12 cellular contexts compared by ENCODE assay signal in the genomic region with DNA sequence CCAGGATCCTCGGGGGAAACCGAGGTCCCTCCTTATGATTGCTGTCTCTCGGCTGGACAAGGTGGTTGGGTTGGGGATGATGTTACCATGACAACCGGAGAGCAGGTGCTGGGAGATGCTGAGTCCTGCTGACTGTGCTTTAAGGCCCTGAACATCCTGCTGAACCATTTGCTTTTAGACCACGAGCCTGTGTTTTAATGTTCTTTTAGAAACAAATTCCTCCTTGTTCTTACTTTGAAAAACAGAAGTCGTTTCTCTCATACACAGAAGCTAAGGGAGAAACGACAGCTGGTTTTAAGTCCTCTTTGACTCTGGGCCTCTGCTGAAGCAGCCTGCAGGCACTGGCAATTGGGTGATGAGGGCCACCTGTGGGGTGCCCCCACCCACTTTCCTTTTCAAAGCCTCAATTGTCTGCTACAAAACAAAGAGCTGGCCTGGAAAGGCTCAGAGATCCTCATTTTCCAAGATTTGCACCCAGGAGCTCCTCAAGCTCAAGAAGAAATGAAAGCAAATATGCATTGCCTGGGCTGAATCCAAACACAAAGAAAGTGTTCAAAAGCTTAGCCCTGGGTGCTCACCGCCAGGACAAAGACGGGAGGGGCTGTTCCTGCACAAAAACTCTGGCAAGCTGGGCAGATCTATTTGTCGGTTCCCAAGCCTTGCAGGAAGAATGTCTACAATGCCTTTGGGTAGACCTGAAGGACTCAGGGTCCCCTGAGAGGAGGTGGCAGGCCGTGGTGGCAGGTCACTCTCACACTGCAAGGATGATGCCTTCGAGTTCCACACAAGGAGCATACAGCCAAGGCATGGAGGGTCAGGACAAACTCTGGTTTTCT.
DNase-seq lines count a peak whose midpoint lies in the region; ATAC-seq, FAIRE-seq and TF ChIP-seq lines count a peak whose summit lies in the region.
"Had no signal": no experiment of that assay in that cellular context is flagged by ENCODE, and none has a peak within 500 bp of the region (broad histone marks: within the 10 kb centered on the region; RNA-seq: fewer than 3 reads in every experiment).

No MANE protein-coding gene starts in this region.

- no peaks in the 10 kb centered on the region; the same call in 1 of the 2 replicates for H4K20me1 ChIP-seq in K562 (replicated peaks; ENCODE audit: control insufficient read depth, insufficient read depth, low read length)

- H3K27ac Mint-ChIP-seq in stimulated activated effector memory CD8-positive, alpha-beta T cell treated with anti-CD3 and anti-CD28 coated beads, Interleukin-12 subunit alpha, Interleukin-12 subunit beta, amount 100 ng/mL, for 72 hours, result peak overlapping the region; percentile 45
- H3K27ac Mint-ChIP-seq in stimulated activated naive B cell treated with anti-CD40 and anti-IgM and Interleukin-4, amounts not matched to agents 10 μg/mL and 1 μg/mL and 100 μg/mL, for 72 hours, result no peak overlapping the region

- peak; percentile 36 for DNase-seq in NCI-H1417 treated with DMSO at 0.1 percent for 48 hours (lab: John Stamatoyannopoulos, UW)
- DNase-seq in K562 (ENCODE audit: extremely low read depth in 1 of 4, low spot score in 3 of 4), result no peak
- peak; percentile 38 for DNase-seq in inferior parietal cortex (ENCODE audit: extremely low spot score)
- no peak for DNase-seq in stimulated activated effector memory CD8-positive, alpha-beta T cell treated with anti-CD3 and anti-CD28 coated beads, Interleukin-12 subunit alpha, Interleukin-12 subunit beta, amount 100 ng/mL, for 72 hours (ENCODE audit: low spot score in 2 of 2)
- no peak for DNase-seq in activated T-cell treated with anti-CD3 and anti-CD28 coated beads, Interleukin-2, amount 50 U/mL, for 1 hour
- no peak for DNase-seq in stimulated activated naive B cell treated with anti-CD40 and anti-IgM and Interleukin-4, amounts not matched to agents 10 μg/mL and 1 μg/mL and 100 μg/mL, for 72 hours
- DNase-seq in SHP77 treated with DMSO at 0.1 percent for 48 hours (lab: John Stamatoyannopoulos, UW), result no peak
- DNase-seq: NCI-H187; NCI-H524 treated with DMSO at 0.1 percent for 48 hours; stimulated activated CD4-positive, alpha-beta T cell treated with anti-CD3 and anti-CD28 coated beads, Interleukin-2, amount 100 ng/mL, for 24 hours had no signal

- in situ Hi-C loops in K562 (cut with MboI), result no loop called here

- H3K9me3 Mint-ChIP-seq in stimulated activated effector memory CD8-positive, alpha-beta T cell treated with anti-CD3 and anti-CD28 coated beads, Interleukin-12 subunit alpha, Interleukin-12 subunit beta, amount 100 ng/mL, for 72 hours, result no peaks in the 10 kb centered on the region
- H3K9me3 Mint-ChIP-seq in stimulated activated naive B cell treated with anti-CD40 and anti-IgM and Interleukin-4, amounts not matched to agents 10 μg/mL and 1 μg/mL and 100 μg/mL, for 72 hours, result no peaks in the 10 kb centered on the region

- no peaks in the 10 kb centered on the region for H3K4me1 Mint-ChIP-seq in stimulated activated effector memory CD8-positive, alpha-beta T cell treated with anti-CD3 and anti-CD28 coated beads, Interleukin-12 subunit alpha, Interleukin-12 subunit beta, amount 100 ng/mL, for 72 hours
- H3K4me1 Mint-ChIP-seq in stimulated activated naive B cell treated with anti-CD40 and anti-IgM and Interleukin-4, amounts not matched to agents 10 μg/mL and 1 μg/mL and 100 μg/mL, for 72 hours, result peaks cover 0 to 2% of the 10 kb centered on the region in 2 donors

- no peak for TF ChIP-seq POLR2A in K562 (conservative IDR thresholded peaks at IDR 0.05)

- H3K27me3 ChIP-seq in K562 (ENCODE audit: control insufficient read depth in 2 of 2, insufficient read depth in 2 of 2, low read length in 2 of 2), result peaks cover 3 to 36% of the 10 kb centered on the region in 2 experiments; a peak in 2 of 5 replicates
- H3K27me3 ChIP-seq: upper lobe of left lung had no signal

- no peaks in the 10 kb centered on the region for H3K36me3 ChIP-seq in K562 (ENCODE audit: control insufficient read depth, insufficient read depth, low read length)

- no peaks in the 10 kb centered on the region for H3K27me3 Mint-ChIP-seq in stimulated activated naive B cell treated with anti-CD40 and anti-IgM and Interleukin-4, amounts not matched to agents 10 μg/mL and 1 μg/mL and 100 μg/mL, for 72 hours

- no peak overlapping the region for H3K4me3 Mint-ChIP-seq in stimulated activated effector memory CD8-positive, alpha-beta T cell treated with anti-CD3 and anti-CD28 coated beads, Interleukin-12 subunit alpha, Interleukin-12 subunit beta, amount 100 ng/mL, for 72 hours
- no peak overlapping the region for H3K4me3 Mint-ChIP-seq in stimulated activated naive B cell treated with anti-CD40 and anti-IgM and Interleukin-4, amounts not matched to agents 10 μg/mL and 1 μg/mL and 100 μg/mL, for 72 hours

- POLR2A ChIA-PET in K562 (lab: Yijun Ruan, JAX), result no interaction called here

- no TSS peak for BruUV-seq in K562 (replicated peaks; lab: Mats Ljungman, UMichigan)

- no peak for TF ChIP-seq EP300 in K562 (IDR thresholded peaks at IDR 0.05; ENCODE audit: low read length)

- H3K9me1 ChIP-seq in K562 (ENCODE audit: control insufficient read depth, insufficient read depth, low read length), result no peaks in the 10 kb centered on the region

- no peak overlapping the region for H3K4me2 ChIP-seq in K562 (ENCODE audit: insufficient read depth, low read length)

- no peaks in the 10 kb centered on the region for H3K4me1 ChIP-seq in K562 (replicated peaks in 1 of 2; ENCODE audit: control insufficient read depth in 2 of 2, insufficient read depth in 2 of 2, low read length in 2 of 2)
- H3K4me1 ChIP-seq: upper lobe of left lung had no signal

- peaks cover 67% of the 10 kb centered on the region for H3K36me3 Mint-ChIP-seq in stimulated activated effector memory CD8-positive, alpha-beta T cell treated with anti-CD3 and anti-CD28 coated beads, Interleukin-12 subunit alpha, Interleukin-12 subunit beta, amount 100 ng/mL, for 72 hours
- peaks cover 37 to 56% of the 10 kb centered on the region in 2 donors for H3K36me3 Mint-ChIP-seq in stimulated activated naive B cell treated with anti-CD40 and anti-IgM and Interleukin-4, amounts not matched to agents 10 μg/mL and 1 μg/mL and 100 μg/mL, for 72 hours

- H3K9ac ChIP-seq in K562 (ENCODE audit: insufficient read depth in 1 of 2, low read depth in 2 of 2, low read length in 2 of 2), result no peak overlapping the region

- H3K4me3 ChIP-seq in K562, result no peak overlapping the region
- H3K4me3 ChIP-seq: upper lobe of left lung had no signal

- CTCF ChIA-PET in K562 (lab: Yijun Ruan, JAX; ENCODE audit: low intra/inter-chr PET ratio), result no interaction called here

- no peak overlapping the region for H3K27ac ChIP-seq in K562 (ENCODE audit: extremely low read depth, low read depth, low read length)
- H3K27ac ChIP-seq: upper lobe of left lung had no signal

- no peak for TF ChIP-seq RAD21 in K562 (CRISPR knock-in tag; conservative IDR thresholded peaks at IDR 0.05 in 1 of 2, IDR thresholded peaks at IDR 0.05 in 1 of 2)

- no peak for TF ChIP-seq CTCF in K562 (IDR thresholded peaks at IDR 0.05 in 2 of 3, conservative IDR thresholded peaks at IDR 0.05 in 1 of 3; ENCODE audit: insufficient read depth in 2 of 3, low read depth in 1 of 3, low read length in 3 of 3)

- intact Hi-C loops in K562 (cut with micrococcal nuclease), result no loop called here

- no peak for FAIRE-seq in K562 (lab: Jason Lieb, UNC)

- WGBS in K562 (ENCODE audit: insufficient coverage, low coverage, missing lambda C conversion rate), result 0% methylated on average over 7 of the region's 12 CpGs

- H3K9me3 ChIP-seq in K562 (replicated peaks; ENCODE audit: control insufficient read depth, insufficient read depth, low read depth, low read length), result no peaks in the 10 kb centered on the region
- H3K9me3 ChIP-seq: upper lobe of left lung had no signal

- no peak overlapping the region for H2AFZ ChIP-seq in K562 (ENCODE audit: low read depth, low read length)

- no peaks in the 10 kb centered on the region for H3K79me2 ChIP-seq in K562 (ENCODE audit: control insufficient read depth, insufficient read depth, low read length)

- no peak for ATAC-seq in K562
- no peak for ATAC-seq in stimulated activated effector memory CD8-positive, alpha-beta T cell treated with anti-CD3 and anti-CD28 coated beads, Interleukin-12 subunit alpha, Interleukin-12 subunit beta, amount 100 ng/mL, for 72 hours
- ATAC-seq in stimulated activated naive B cell treated with anti-CD40 and anti-IgM and Interleukin-4, amounts not matched to agents 10 μg/mL and 1 μg/mL and 100 μg/mL, for 72 hours (replicated peaks), result no peak
- ATAC-seq: activated CD4-positive, CD25-positive, alpha-beta regulatory T cell treated with anti-CD3 and anti-CD28 coated beads, Interleukin-2, amount 50 U/mL, for 24 hours had no signal

TF ChIP-seq in K562, 482 proteins besides CTCF, POLR2A, EP300 and RAD21:
- TF ChIP-seq RFX1 (IDR thresholded peaks at IDR 0.05), result peak; percentile 76
- TF ChIP-seq STAT5B (CRISPR knock-in tag; IDR thresholded peaks at IDR 0.05), result no peak
- TF ChIP-seq ATF1 (CRISPR knock-in tag; IDR thresholded peaks at IDR 0.05), result no peak
- TF ChIP-seq ATF1 (tag; IDR thresholded peaks at IDR 0.05), result no peak
- no peak for TF ChIP-seq SRSF7 (optimal IDR thresholded peaks at IDR 0.05; ENCODE audit: low read depth, low read length)
- TF ChIP-seq RBM25 (IDR thresholded peaks at IDR 0.05; ENCODE audit: low read depth, low read length, severe bottlenecking), result no peak

Comparison
In these comparisons a context has a peak if more than half of its experiments do, and no peak if none do; other contexts are left out.
1. DNase-seq: peak in NCI-H1417 treated with DMSO at 0.1 percent for 48 hours (single experiment) and inferior parietal cortex (single experiment); none in K562 (0 of 4), stimulated activated effector memory CD8-positive, alpha-beta T cell treated with anti-CD3 and anti-CD28 coated beads, Interleukin-12 subunit alpha, Interleukin-12 subunit beta, amount 100 ng/mL, for 72 hours (0 of 2), activated T-cell treated with anti-CD3 and anti-CD28 coated beads, Interleukin-2, amount 50 U/mL, for 1 hour (single experiment), stimulated activated naive B cell treated with anti-CD40 and anti-IgM and Interleukin-4, amounts not matched to agents 10 μg/mL and 1 μg/mL and 100 μg/mL, for 72 hours (single experiment) and SHP77 treated with DMSO at 0.1 percent for 48 hours (single experiment).